Comparison of ENCODE assay signal across 11 cellular contexts in the genomic region with DNA sequence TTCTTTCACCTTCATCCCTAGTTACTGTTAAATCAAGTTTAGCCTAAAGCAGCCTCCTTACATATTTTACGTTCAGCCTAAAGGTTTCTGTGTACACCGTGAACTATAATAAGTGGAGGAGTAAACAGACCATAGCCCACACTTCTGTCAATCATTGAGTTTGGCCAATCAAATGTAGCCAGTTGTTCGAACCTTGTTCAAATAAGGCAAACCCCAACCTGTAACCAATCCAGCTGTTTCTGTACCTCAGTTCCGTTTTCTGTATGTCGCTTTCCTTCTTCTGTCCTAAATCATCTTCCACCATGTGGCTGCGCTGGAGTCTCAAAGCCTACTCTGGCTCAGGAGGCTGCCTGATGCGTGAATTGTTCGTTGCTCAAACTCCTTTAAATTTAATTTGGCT. TPM values are rescaled to one million over a fixed set of nuclear protein-coding genes. Genes with fewer than 3 reads are reported as not detected.
DNase-seq lines count a peak whose midpoint lies in the region; ATAC-seq lines count a peak whose summit lies in the region.
"Had no signal": no experiment of that assay in that cellular context is flagged by ENCODE, and none has a peak within 500 bp of the region (broad histone marks: within the 10 kb centered on the region; RNA-seq: fewer than 3 reads in every experiment).

No MANE protein-coding gene starts in this region.

- ATAC-seq in HG03280 (IDR thresholded peaks at IDR 0.05; ENCODE audit: unreplicated experiment): no peak
- ATAC-seq in GM21447 (IDR thresholded peaks at IDR 0.05; ENCODE audit: unreplicated experiment): no peak

- no peaks in the 10 kb centered on the region for H3K27me3 ChIP-seq in neuron (ENCODE audit: insufficient read depth, low read length)
- H3K27me3 ChIP-seq: thyroid gland had no signal

- peaks cover 16% of the 10 kb centered on the region for H3K4me1 ChIP-seq in neuron (ENCODE audit: insufficient read depth, low read length)

- peak overlapping the region; percentile 98 for H2AFZ ChIP-seq in neuron (ENCODE audit: low read depth, low read length)

- H3K4me3 ChIP-seq in Jurkat, Clone E6-1 (ENCODE audit: low read length): no peak overlapping the region
- H3K4me3 ChIP-seq in neuron (ENCODE audit: low read length): peak overlapping the region; percentile 98

- H3K9me3 ChIP-seq in neuron (ENCODE audit: low read length): no peaks in the 10 kb centered on the region
- H3K9me3 ChIP-seq: thyroid gland had no signal

- peak; percentile 44 for DNase-seq in NOMO-1 treated with DMSO at 0.1 percent for 48 hours (lab: John Stamatoyannopoulos, UW; ENCODE audit: unreplicated experiment)
- no peak for DNase-seq in NOMO-1 treated with dmso at 0.1 percent for 144 hours (lab: John Stamatoyannopoulos, UW; ENCODE audit: unreplicated experiment)
- peak; percentile 8 for DNase-seq in Jurkat, Clone E6-1 (ENCODE audit: low read depth, low spot score)
- peak; percentile 14 for DNase-seq in cerebellar cortex (ENCODE audit: low spot score)
- DNase-seq in superior temporal gyrus (ENCODE audit: extremely low spot score): no peak
- DNase-seq: NCI-H226; stimulated activated CD4-positive, alpha-beta T cell treated with anti-CD3 and anti-CD28 coated beads, Interleukin-2, amount 100 ng/mL, for 48 hours; thyroid gland had no signal

- H3K36me3 ChIP-seq in neuron (ENCODE audit: insufficient read depth, low read length): no peaks in the 10 kb centered on the region
- H3K36me3 ChIP-seq: thyroid gland had no signal

RNA-seq across cellular contexts. Expression of a gene that starts 1.8 kb away (rescaled TPM):
- polyA plus RNA-seq in Jurkat, Clone E6-1 (2012; ENCODE audit: insufficient read depth, insufficient read length): 4.3 TPM

Comparison
In these comparisons a context has a peak if more than half of its experiments do, and no peak if none do; other contexts are left out.
1. DNase-seq: peak in NOMO-1 treated with DMSO at 0.1 percent for 48 hours (single experiment), Jurkat, Clone E6-1 (single experiment) and cerebellar cortex (single experiment); none in NOMO-1 treated with dmso at 0.1 percent for 144 hours (single experiment) and superior temporal gyrus (single experiment).